Comparison of ENCODE assay signal across 18 cellular contexts in genomic region chr4:113008726-113009125, GRCh38.
"Had no signal": no experiment of that assay in that cellular context is flagged by ENCODE, and none has a peak within 500 bp of the region (broad histone marks: within the 10 kb centered on the region; RNA-seq: fewer than 3 reads in every experiment).

No MANE protein-coding gene starts in this region.

- H3K36me3 ChIP-seq: esophagus squamous epithelium, heart right ventricle, spleen, upper lobe of right lung had no signal

- H3K4me3 ChIP-seq: esophagus squamous epithelium, heart right ventricle, spleen, upper lobe of right lung had no signal

- H3K27me3 ChIP-seq: esophagus squamous epithelium, heart right ventricle, spleen, upper lobe of right lung had no signal

- H3K9me3 ChIP-seq: esophagus squamous epithelium, heart right ventricle, spleen, upper lobe of right lung had no signal

- DNase-seq: activated CD4-positive, alpha-beta memory T cell treated with anti-CD3 and anti-CD28 coated beads, Interleukin-2, amount 10 ng/mL, durations not matched to agents 7 days and 5 days; activated CD4-positive, alpha-beta T cell treated with anti-CD3 and anti-CD28 coated beads for 1 hour; activated gamma-delta T cell treated with Interleukin-2 at 50 U/mL for 16 hours; activated naive CD8-positive, alpha-beta T cell treated with anti-CD3 and anti-CD28 coated beads, Interleukin-2, amount 10 ng/mL, durations not matched to agents 7 days and 5 days; activated T-cell treated with anti-CD3 and anti-CD28 coated beads, Interleukin-2, amount 50 U/mL, for 72 hours; aorta; esophagus squamous epithelium; foreskin fibroblast; heart right ventricle; islet precursor cell; mammary epithelial cell; right cardiac atrium; spleen; stimulated activated CD4-positive, alpha-beta T cell treated with anti-CD3 and anti-CD28 coated beads, Interleukin-1b, Interleukin-23, amount 100 ng/mL, for 48 hours; stimulated activated naive B cell treated with anti-CD40 and anti-IgM and Interleukin-4, amounts not matched to agents 10 μg/mL and 1 μg/mL and 100 μg/mL, for 72 hours; SW 1271; upper lobe of right lung had no signal

- H3K4me1 ChIP-seq: esophagus squamous epithelium, spleen, upper lobe of right lung had no signal

- H3K27ac ChIP-seq: esophagus squamous epithelium, heart right ventricle, spleen, upper lobe of right lung had no signal

- ATAC-seq: activated T-cell treated with anti-CD3 and anti-CD28 coated beads, Interleukin-2, amount 50 U/mL, for 72 hours; heart right ventricle; left lobe of liver; right cardiac atrium; stimulated activated naive B cell treated with anti-CD40 and anti-IgM and Interleukin-4, amounts not matched to agents 10 μg/mL and 1 μg/mL and 100 μg/mL, for 72 hours; upper lobe of right lung had no signal
